In the genomic region with DNA sequence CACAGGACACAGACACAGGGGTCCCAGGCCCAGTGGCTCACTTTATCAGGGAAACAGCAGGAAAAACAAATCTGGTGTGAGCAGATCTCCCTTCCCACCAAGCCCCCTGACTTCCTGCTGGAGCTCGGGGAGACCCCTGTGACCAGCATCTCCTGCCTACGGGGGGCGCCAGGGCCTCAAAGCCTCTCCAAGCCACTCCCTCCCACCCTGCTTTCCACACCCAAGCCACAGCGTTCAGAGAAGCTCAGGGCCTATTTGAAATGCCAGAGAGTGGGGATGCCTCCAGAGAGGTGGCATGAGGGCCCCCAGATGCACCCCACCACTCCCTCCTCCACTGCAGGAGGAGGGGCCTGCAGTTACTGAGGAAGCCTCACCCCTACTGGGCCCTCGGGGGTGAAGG, we compare ENCODE assay signal across 10 cellular contexts. TPM values are rescaled to one million over a fixed set of nuclear protein-coding genes. Genes with fewer than 3 reads are reported as not detected.
DNase-seq lines count a peak whose midpoint lies in the region; ATAC-seq and TF ChIP-seq lines count a peak whose summit lies in the region.
"Had no signal": no experiment of that assay in that cellular context is flagged by ENCODE, and none has a peak within 500 bp of the region (broad histone marks: within the 10 kb centered on the region; RNA-seq: fewer than 3 reads in every experiment).

No MANE protein-coding gene starts in this region.

- DNase-seq in BE2C (no peak), GM06990 (ENCODE audit: extremely low read depth, insufficient read length) (no peak), WERI-Rb-1 (peak; percentile 72), lower lobe of right lung (no peak), PC-9 (no peak), dorsolateral prefrontal cortex (no peak), omental fat pad (ENCODE audit: low spot score) (no peak), GM19238 (ENCODE audit: insufficient read length, low spot score) (no peak)
- DNase-seq: amniotic stem cell had no signal

- H3K9me3 ChIP-seq in BE2C (no peaks in the 10 kb centered on the region), WERI-Rb-1 (ENCODE audit: severe bottlenecking) (no peaks in the 10 kb centered on the region), lower lobe of right lung (no peaks in the 10 kb centered on the region), PC-9 (ENCODE audit: insufficient read depth, low read depth) (no peaks in the 10 kb centered on the region)
- H3K9me3 ChIP-seq: gastrocnemius medialis had no signal

- H3K4me3 ChIP-seq in BE2C (ENCODE audit: low read depth, low read length) (no peak overlapping the region), GM06990 (replicated peaks; ENCODE audit: low read depth, low read length) (no peak overlapping the region), WERI-Rb-1 (ENCODE audit: low read depth, low read length) (no peak overlapping the region), lower lobe of right lung (no peak overlapping the region), PC-9 (no peak overlapping the region), dorsolateral prefrontal cortex (no peak overlapping the region)

- H3K4me1 ChIP-seq in BE2C, result no peaks in the 10 kb centered on the region
- peaks cover 41% of the 10 kb centered on the region for H3K4me1 ChIP-seq in lower lobe of right lung
- peaks cover 8% of the 10 kb centered on the region; the same call in 1 of the 2 replicates for H3K4me1 ChIP-seq in PC-9 (replicated peaks; ENCODE audit: insufficient read depth)

- no TSS peak for BruUV-seq in PC-9 (replicated peaks; lab: Mats Ljungman, UMichigan)

- TF ChIP-seq CTCF in BE2C (IDR thresholded peaks at IDR 0.05; ENCODE audit: low read depth, low read length) (peak; percentile 10; the same call in 1 of the 2 replicates), GM06990 (IDR thresholded peaks at IDR 0.05; ENCODE audit: insufficient read depth, low read length, poor library complexity, severe bottlenecking) (peak; percentile 7), WERI-Rb-1 (IDR thresholded peaks at IDR 0.05; ENCODE audit: low read depth, low read length) (peak; percentile 53; the same call in 1 of the 2 replicates), lower lobe of right lung (IDR thresholded peaks at IDR 0.05) (no peak), PC-9 (conservative IDR thresholded peaks at IDR 0.05) (no peak), dorsolateral prefrontal cortex (IDR thresholded peaks at IDR 0.05 in 54 of 56, conservative IDR thresholded peaks at IDR 0.05 in 2 of 56; ENCODE audit: low read depth in 1 of 56, partially characterized antibody in 56 of 56) (no peak), omental fat pad (IDR thresholded peaks at IDR 0.05) (no peak)

- intact Hi-C loops in lower lobe of right lung (cut with DNase I) (loop anchor here (5.0 to 10.0 kb wide), 2 partner anchors 359 to 446 kb away; a partner anchor contains a TSS), PC-9 (cut with micrococcal nuclease; ENCODE audit: unreplicated experiment) (no loop called here), dorsolateral prefrontal cortex (cut with DNase I) (no loop called here)

- ATAC-seq in lower lobe of right lung, result no peak
- ATAC-seq in omental fat pad (ENCODE audit: low FRiP score), result no peak

- H3K9me2 ChIP-seq in PC-9 (ENCODE audit: insufficient read depth), result no peaks in the 10 kb centered on the region

- CTCF ChIA-PET in PC-9 (lab: Charles Lee), result interaction anchor here (1.2 to 1.5 kb wide), 2 partner anchors 39 to 42 kb away, joined by 3 to 4 read pairs; no protein-coding TSS in a partner anchor

- H4K20me1 ChIP-seq in PC-9 (ENCODE audit: insufficient read depth), result no peaks in the 10 kb centered on the region

- H3K36me3 ChIP-seq in BE2C, result no peaks in the 10 kb centered on the region
- no peaks in the 10 kb centered on the region for H3K36me3 ChIP-seq in GM06990 (ENCODE audit: control insufficient read depth, insufficient read depth, low read length)
- H3K36me3 ChIP-seq in WERI-Rb-1, result no peaks in the 10 kb centered on the region
- no peaks in the 10 kb centered on the region for H3K36me3 ChIP-seq in lower lobe of right lung
- no peaks in the 10 kb centered on the region for H3K36me3 ChIP-seq in PC-9 (ENCODE audit: low read depth)
- H3K36me3 ChIP-seq: gastrocnemius medialis had no signal

- H3K4me2 ChIP-seq in PC-9, result no peak overlapping the region

- 0 out of 2 replicates have a peak, but pooled peaks cover 3% of the 10 kb centered on the region for H3F3A ChIP-seq in PC-9 (ENCODE audit: insufficient read depth, low read depth)

- H3K79me2 ChIP-seq in PC-9 (ENCODE audit: low read depth), result no peaks in the 10 kb centered on the region

- peak overlapping the region; percentile 93 for H3K27ac ChIP-seq in WERI-Rb-1
- peak overlapping the region; percentile 72 for H3K27ac ChIP-seq in lower lobe of right lung
- H3K27ac ChIP-seq in PC-9, result no peak overlapping the region
- H3K27ac ChIP-seq in dorsolateral prefrontal cortex, result peak overlapping the region in 6 of 59 donors; percentile 3 to 78 (median 50)

- H3K27me3 ChIP-seq in BE2C, result no peaks in the 10 kb centered on the region
- no peaks in the 10 kb centered on the region; the same call in 1 of the 2 replicates for H3K27me3 ChIP-seq in GM06990 (replicated peaks; ENCODE audit: control insufficient read depth, insufficient read depth, low read length)
- H3K27me3 ChIP-seq in WERI-Rb-1 (ENCODE audit: insufficient read depth, low read depth, severe bottlenecking), result no peaks in the 10 kb centered on the region
- no peaks in the 10 kb centered on the region for H3K27me3 ChIP-seq in lower lobe of right lung (ENCODE audit: low read depth)
- no peaks in the 10 kb centered on the region for H3K27me3 ChIP-seq in PC-9 (ENCODE audit: insufficient read depth, low read depth)
- H3K27me3 ChIP-seq in dorsolateral prefrontal cortex, result peaks cover 0 to 4% (median 0%) of the 10 kb centered on the region in 45 donors
- H3K27me3 ChIP-seq: gastrocnemius medialis had no signal

- POLR2A ChIA-PET in PC-9 (lab: Charles Lee; ENCODE audit: unreplicated experiment), result no interaction called here

- H2AFZ ChIP-seq in PC-9, result no peak overlapping the region

RNA-seq across cellular contexts. Expression of a gene that starts 5.7 kb away (rescaled TPM):
- polyA plus RNA-seq in BE2C (2012; ENCODE audit: insufficient read depth, insufficient read length, low read depth), result 3.6 TPM
- total RNA-seq in lower lobe of right lung (39.5 TPM), PC-9 (2021) (5.1 and 7.6 TPM in 2 replicates), dorsolateral prefrontal cortex (100 to 1,000 TPM in 8 of 120 experiments, 10 to 100 TPM in 112; 11.0 to 191 (median 44.8) TPM), omental fat pad (100 to 1,000 TPM; 111 to 314 (median 138) TPM)

RNA-seq across cellular contexts. Expression of a gene that starts 37.9 kb away (rescaled TPM):
- polyA plus RNA-seq in BE2C (2012; ENCODE audit: insufficient read depth, insufficient read length, low read depth), result not detected
- total RNA-seq in lower lobe of right lung (7.2 TPM), PC-9 (2021) (10.7 and 14.1 TPM in 2 replicates), dorsolateral prefrontal cortex (1 to 10 TPM in 104 of 120 experiments, under 1 TPM in 13, not detected in 3; 0.52 to 7.6 (median 2.4) TPM), omental fat pad (10 to 100 TPM in 1 of 4 donors, 1 to 10 TPM in 2, not detected in 1; 3.8 to 10.2 (median 7.1) TPM)

Comparison
In these comparisons a context has a peak if more than half of its experiments do, and no peak if none do; other contexts are left out.
1. CTCF ChIP-seq: peak in BE2C (single experiment), GM06990 (single experiment) and WERI-Rb-1 (single experiment); none in lower lobe of right lung (single experiment), PC-9 (single experiment), dorsolateral prefrontal cortex (0 of 56) and omental fat pad (0 of 3).